In genomic region chr11:20197881-20198280, GRCh38 we compare ENCODE assay signal across 1 cellular context.
TF ChIP-seq lines count a peak whose summit lies in the region.

No MANE protein-coding gene starts in this region.

TF ChIP-seq in GM12878, 131 proteins besides CTCF, POLR2A, EP300 and RAD21 (continued from another document):
- 0 out of 2 replicates have a peak, but pooled peaks have one; percentile 30 for TF ChIP-seq TCF3 (IDR thresholded peaks at IDR 0.05; ENCODE audit: borderline replicate concordance, insufficient read depth, low read depth, low read length)
- TF ChIP-seq PKNOX1 (IDR thresholded peaks at IDR 0.05): peak; percentile 23; the same call in 1 of the 2 replicates
- peak; percentile 31; the same call in 1 of the 2 replicates for TF ChIP-seq IRF4 (IDR thresholded peaks at IDR 0.05; ENCODE audit: low read depth, low read length)
- no peak for TF ChIP-seq NBN (IDR thresholded peaks at IDR 0.05)
- no peak for TF ChIP-seq NR2C2 (IDR thresholded peaks at IDR 0.05; ENCODE audit: borderline replicate concordance, control insufficient read depth, insufficient read length, low read depth)
- peak; percentile 80 for TF ChIP-seq TCF12 (IDR thresholded peaks at IDR 0.05; ENCODE audit: low read depth, low read length)
- peak; percentile 93 for TF ChIP-seq TCF7 (IDR thresholded peaks at IDR 0.05; ENCODE audit: borderline replicate concordance)
- TF ChIP-seq ZNF217 (IDR thresholded peaks at IDR 0.05): peak; percentile 59; the same call in 1 of the 2 replicates
- TF ChIP-seq POLR2AphosphoS5 (IDR thresholded peaks at IDR 0.05; ENCODE audit: low read length): no peak
- TF ChIP-seq RUNX3 (IDR thresholded peaks at IDR 0.05; ENCODE audit: low read length): peak; percentile 70
- TF ChIP-seq PBX3 (IDR thresholded peaks at IDR 0.05; ENCODE audit: insufficient replicate concordance, low read depth, low read length): peak; percentile 42
- TF ChIP-seq NR2F1 (conservative IDR thresholded peaks at IDR 0.05): no peak
- TF ChIP-seq DPF2 (IDR thresholded peaks at IDR 0.05): peak; percentile 62
- TF ChIP-seq ATF7 (IDR thresholded peaks at IDR 0.05; ENCODE audit: low read depth): peak; percentile 38; the same call in 1 of the 2 replicates
- no peak for TF ChIP-seq ZNF24 (IDR thresholded peaks at IDR 0.05)
- peak in 1 of 2 experiments; percentile 29; a peak in 1 of 4 replicates for TF ChIP-seq BHLHE40 (IDR thresholded peaks at IDR 0.05; ENCODE audit: borderline replicate concordance in 1 of 2, low read depth in 2 of 2, low read length in 1 of 2)
- TF ChIP-seq SMC3 (IDR thresholded peaks at IDR 0.05; ENCODE audit: borderline replicate concordance, low read length): no peak
- peak; percentile 95 for TF ChIP-seq MTA2 (IDR thresholded peaks at IDR 0.05; ENCODE audit: low read depth)
- no peak for TF ChIP-seq YY1 (IDR thresholded peaks at IDR 0.05; ENCODE audit: low read depth, low read length)
- 0 out of 2 replicates have a peak, but pooled peaks have one; percentile 11 for TF ChIP-seq IKZF1 (conservative IDR thresholded peaks at IDR 0.05)
- peak; percentile 49; the same call in 1 of the 2 replicates for TF ChIP-seq BCL11A (IDR thresholded peaks at IDR 0.05; ENCODE audit: low read depth, low read length)
- TF ChIP-seq E2F8 (IDR thresholded peaks at IDR 0.05; ENCODE audit: low read depth, partially characterized antibody): no peak
- TF ChIP-seq IKZF2 (IDR thresholded peaks at IDR 0.05): peak; percentile 60 to 67; a peak in 3 of 4 replicates
- TF ChIP-seq KAT2A (conservative IDR thresholded peaks at IDR 0.05; ENCODE audit: control insufficient read depth, low read depth, low read length): no peak
- no peak for TF ChIP-seq PAX8 (IDR thresholded peaks at IDR 0.05)
